33 cellular contexts compared by ENCODE assay signal in genomic region chr7:107467972-107468371, GRCh38. TPM values are rescaled to one million over a fixed set of nuclear protein-coding genes. Genes with fewer than 3 reads are reported as not detected.
"Had no signal": no experiment of that assay in that cellular context is flagged by ENCODE, and none has a peak within 500 bp of the region (broad histone marks: within the 10 kb centered on the region; RNA-seq: fewer than 3 reads in every experiment).

No MANE protein-coding gene starts in this region.

- H3K27me3 Mint-ChIP-seq: naive thymus-derived CD8-positive, alpha-beta T cell; stimulated activated memory B cell treated with anti-CD40 and anti-IgM and Interleukin-4, amounts not matched to agents 10 μg/mL and 1 μg/mL and 100 μg/mL, for 72 hours; stimulated activated naive CD8-positive, alpha-beta T cell treated with anti-CD3 and anti-CD28 coated beads, Interleukin-15, amount 100 ng/mL, for 72 hours had no signal

- ATAC-seq: left cardiac atrium; left lobe of liver; lower lobe of right lung; naive thymus-derived CD8-positive, alpha-beta T cell; psoas muscle; right lobe of liver; stimulated activated memory B cell treated with anti-CD40 and anti-IgM and Interleukin-4, amounts not matched to agents 10 μg/mL and 1 μg/mL and 100 μg/mL, for 72 hours; stimulated activated naive CD8-positive, alpha-beta T cell treated with anti-CD3 and anti-CD28 coated beads, Interleukin-15, amount 100 ng/mL, for 72 hours had no signal

- H3K36me3 ChIP-seq: lower lobe of right lung, neural progenitor cell, neutrophil, right lobe of liver, thyroid gland, transverse colon, upper lobe of left lung, vagina had no signal

- H3K27ac ChIP-seq: lower lobe of right lung, neural progenitor cell, neutrophil, parathyroid adenoma, psoas muscle, right lobe of liver, thyroid gland, transverse colon, upper lobe of left lung had no signal

- H3K27me3 ChIP-seq: neural progenitor cell, neutrophil, right lobe of liver, thyroid gland, transverse colon, upper lobe of left lung, vagina had no signal

- DNase-seq: hippocampal formation; kidney glomerular epithelial cell; left cardiac atrium; lower lobe of right lung; mammary epithelial cell; mesenchymal stem cell; naive thymus-derived CD8-positive, alpha-beta T cell; occipital lobe; psoas muscle; right lobe of liver; stimulated activated CD4-positive, alpha-beta T cell treated with anti-CD3 and anti-CD28 coated beads, Interleukin-1b, Interleukin-23, amount 100 ng/mL, for 48 hours; stimulated activated CD4-positive, alpha-beta T cell treated with anti-CD3 and anti-CD28 coated beads, Interleukin-2, amount 100 ng/mL, for 48 hours; stimulated activated CD4-positive, alpha-beta T cell treated with anti-CD3 and anti-CD28 coated beads, Interleukin-4, amount 100 ng/mL, for 4 hours; stimulated activated CD8-positive, alpha-beta memory T cell treated with anti-CD3 and anti-CD28 coated beads, Interleukin-4, amount 100 ng/mL, for 48 hours; stimulated activated naive CD4-positive, alpha-beta T cell treated with Interleukin-2 at 50 U/mL for 16 hours; stimulated activated naive CD8-positive, alpha-beta T cell treated with anti-CD3 and anti-CD28 coated beads, Interleukin-15, amount 100 ng/mL, for 72 hours; substantia nigra; thyroid gland; transverse colon; upper lobe of left lung had no signal

- H3K36me3 Mint-ChIP-seq: naive thymus-derived CD8-positive, alpha-beta T cell; neural progenitor cell; stimulated activated memory B cell treated with anti-CD40 and anti-IgM and Interleukin-4, amounts not matched to agents 10 μg/mL and 1 μg/mL and 100 μg/mL, for 72 hours had no signal

- H3K9me3 Mint-ChIP-seq: naive thymus-derived CD8-positive, alpha-beta T cell; nephron; neural progenitor cell; stimulated activated memory B cell treated with anti-CD40 and anti-IgM and Interleukin-4, amounts not matched to agents 10 μg/mL and 1 μg/mL and 100 μg/mL, for 72 hours; stimulated activated naive CD8-positive, alpha-beta T cell treated with anti-CD3 and anti-CD28 coated beads, Interleukin-15, amount 100 ng/mL, for 72 hours had no signal

- H3K4me1 Mint-ChIP-seq: stimulated activated naive CD8-positive, alpha-beta T cell treated with anti-CD3 and anti-CD28 coated beads, Interleukin-15, amount 100 ng/mL, for 72 hours had no signal

- H3K9me3 ChIP-seq: lower lobe of right lung, neutrophil, psoas muscle, right lobe of liver, thyroid gland, transverse colon, upper lobe of left lung, vagina had no signal

- H3K27ac Mint-ChIP-seq: naive thymus-derived CD8-positive, alpha-beta T cell; nephron; neural progenitor cell; stimulated activated memory B cell treated with anti-CD40 and anti-IgM and Interleukin-4, amounts not matched to agents 10 μg/mL and 1 μg/mL and 100 μg/mL, for 72 hours; stimulated activated naive CD8-positive, alpha-beta T cell treated with anti-CD3 and anti-CD28 coated beads, Interleukin-15, amount 100 ng/mL, for 72 hours had no signal

- H3K4me3 Mint-ChIP-seq: naive thymus-derived CD8-positive, alpha-beta T cell; nephron; neural progenitor cell; stimulated activated memory B cell treated with anti-CD40 and anti-IgM and Interleukin-4, amounts not matched to agents 10 μg/mL and 1 μg/mL and 100 μg/mL, for 72 hours; stimulated activated naive CD8-positive, alpha-beta T cell treated with anti-CD3 and anti-CD28 coated beads, Interleukin-15, amount 100 ng/mL, for 72 hours had no signal

- H3K4me1 ChIP-seq: neural progenitor cell, parathyroid adenoma, psoas muscle, right lobe of liver, thyroid gland had no signal

- H3K4me3 ChIP-seq: lower lobe of right lung, neural progenitor cell, psoas muscle, right lobe of liver, smooth muscle cell, thyroid gland, transverse colon, upper lobe of left lung, vagina had no signal

RNA-seq across cellular contexts. Expression of gene GPR22, which starts 1.9 kb away (rescaled TPM):
- total RNA-seq: left lobe of liver; liver; lower lobe of right lung; mucosa of gallbladder; naive thymus-derived CD8-positive, alpha-beta T cell; osteocyte; posterior vena cava; right lobe of liver; smooth muscle cell; thyroid gland; upper lobe of left lung had no signal
- polyA plus RNA-seq: keratinocyte, mammary epithelial cell had no signal
